ENCODE assay signal across 8 cellular contexts in the genomic region with DNA sequence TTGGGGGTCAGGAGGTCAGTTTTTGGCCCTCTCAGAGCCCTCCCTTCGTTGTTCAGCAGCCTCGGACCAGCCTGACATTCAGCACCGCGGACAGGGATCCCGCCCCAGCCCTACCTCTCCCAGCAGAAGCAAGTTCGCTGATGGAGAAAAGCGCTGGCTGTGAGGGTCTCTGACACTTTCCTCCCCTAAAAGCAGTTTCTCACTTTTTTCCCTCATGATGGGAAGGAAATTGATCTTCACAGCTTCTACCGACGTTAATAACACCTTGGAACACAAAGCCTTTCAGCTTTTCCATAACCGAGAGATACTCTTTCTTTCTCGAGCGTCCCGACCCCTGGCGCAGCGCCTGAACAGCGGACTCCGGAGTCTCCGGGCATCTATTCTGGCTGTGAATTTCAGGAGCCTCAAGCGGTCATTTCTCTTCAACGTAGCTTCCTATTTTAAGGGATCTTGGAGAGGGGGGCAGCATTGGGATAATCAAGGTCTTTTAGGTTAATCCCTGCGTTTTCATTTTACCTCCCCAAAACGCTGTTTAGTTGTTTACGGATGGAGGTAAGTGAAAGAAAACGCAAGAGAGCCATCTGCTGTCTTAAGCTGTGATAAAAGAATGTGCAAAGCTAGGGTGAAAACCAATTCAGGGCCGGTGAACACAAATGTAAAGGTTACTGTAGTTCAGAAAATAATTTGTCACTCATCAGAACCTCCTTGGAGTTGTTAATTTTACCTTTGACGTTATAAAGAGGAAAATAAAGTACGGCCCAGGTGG.
DNase-seq lines count a peak whose midpoint lies in the region; ATAC-seq and TF ChIP-seq lines count a peak whose summit lies in the region.

No MANE protein-coding gene starts in this region.

- in situ Hi-C loops in GM13976 (cut with MboI; ENCODE audit: low sequenced_read_pairs, unreplicated experiment) = no loop called here

- H3K79me2 ChIP-seq in neural cell (replicated peaks; ENCODE audit: insufficient read depth, low read length) = peaks cover 12% of the 10 kb centered on the region

- H3K4me2 ChIP-seq in neural cell (ENCODE audit: low read length) = peak overlapping the region; percentile 71

- H3K9me3 ChIP-seq in neural cell (ENCODE audit: low read length) = no peaks in the 10 kb centered on the region

- no peaks in the 10 kb centered on the region for H3K9me2 ChIP-seq in neural cell (ENCODE audit: insufficient read depth, low read length)

- peak overlapping the region; percentile 19 for H2AFZ ChIP-seq in neural cell (ENCODE audit: low read depth, low read length)

- H4K20me1 ChIP-seq in neural cell (ENCODE audit: insufficient read depth) = no peaks in the 10 kb centered on the region

- DNase-seq in GM13976 (ENCODE audit: low spot score) (peak; percentile 13), NCI-H2196 treated with DMSO at 0.1 percent for 48 hours (lab: John Stamatoyannopoulos, UW; ENCODE audit: unreplicated experiment) (peak; percentile 13), epithelial cell of proximal tubule (ENCODE audit: low read depth) (no peak), HK-2 (ENCODE audit: unreplicated experiment) (no peak), GDM1 (lab: John Stamatoyannopoulos, UW) (no peak)
- DNase-seq in activated T-cell treated with anti-CD3 and anti-CD28 coated beads, Interleukin-2, amount 50 U/mL, for 48 hours = no peak

- peak; percentile 8 for TF ChIP-seq EP300 in neural cell (conservative IDR thresholded peaks at IDR 0.05; ENCODE audit: poor library complexity, severe bottlenecking)

- H3K9ac ChIP-seq in neural cell (ENCODE audit: low read length) = peak overlapping the region; percentile 59

- TF ChIP-seq RAD21 in neural cell (conservative IDR thresholded peaks at IDR 0.05) = peak; percentile 89

- peak overlapping the region; percentile 51 for H3K27ac ChIP-seq in neural cell (ENCODE audit: low read length)

- no peak for ATAC-seq in GM21515 (IDR thresholded peaks at IDR 0.05; ENCODE audit: unreplicated experiment)

- no peaks in the 10 kb centered on the region for H3K36me3 ChIP-seq in neural cell (ENCODE audit: insufficient read depth, low read length)

- H3K27me3 ChIP-seq in neural cell (ENCODE audit: insufficient read depth, low read depth, low read length) = peaks cover 66% of the 10 kb centered on the region

- H3F3A ChIP-seq in neural cell (ENCODE audit: insufficient read depth, low read length, poor library complexity, severe bottlenecking) = no peaks in the 10 kb centered on the region

- H3K4me3 ChIP-seq in epithelial cell of proximal tubule (ENCODE audit: low read depth, low read length) (peak overlapping the region; percentile 25), neural cell (ENCODE audit: low read length) (peak overlapping the region; percentile 86)

- TF ChIP-seq CTCF in GM13976 (IDR thresholded peaks at IDR 0.05; ENCODE audit: borderline replicate concordance, control extremely low read depth, extremely low read depth, insufficient read depth, missing control alignments) (no peak), epithelial cell of proximal tubule (conservative IDR thresholded peaks at IDR 0.05; ENCODE audit: low read depth, low read length) (no peak), neural cell (IDR thresholded peaks at IDR 0.05; ENCODE audit: poor library complexity, severe bottlenecking) (peak; percentile 84)

TF ChIP-seq in neural cell, 6 proteins besides CTCF, POLR2A, EP300 and RAD21:
- TF ChIP-seq POLR2AphosphoS5 (IDR thresholded peaks at IDR 0.05) = no peak
- TF ChIP-seq SMC3 (conservative IDR thresholded peaks at IDR 0.05; ENCODE audit: poor library complexity) = peak; percentile 91
- TF ChIP-seq MXI1 (conservative IDR thresholded peaks at IDR 0.05; ENCODE audit: poor library complexity, severe bottlenecking) = no peak
- no peak for TF ChIP-seq TAF1 (IDR thresholded peaks at IDR 0.05; ENCODE audit: low read depth)
- no peak for TF ChIP-seq EZH2 (IDR thresholded peaks at IDR 0.05; ENCODE audit: borderline replicate concordance, insufficient read depth, low read length, poor library complexity, severe bottlenecking)
- TF ChIP-seq, protein P1, sequence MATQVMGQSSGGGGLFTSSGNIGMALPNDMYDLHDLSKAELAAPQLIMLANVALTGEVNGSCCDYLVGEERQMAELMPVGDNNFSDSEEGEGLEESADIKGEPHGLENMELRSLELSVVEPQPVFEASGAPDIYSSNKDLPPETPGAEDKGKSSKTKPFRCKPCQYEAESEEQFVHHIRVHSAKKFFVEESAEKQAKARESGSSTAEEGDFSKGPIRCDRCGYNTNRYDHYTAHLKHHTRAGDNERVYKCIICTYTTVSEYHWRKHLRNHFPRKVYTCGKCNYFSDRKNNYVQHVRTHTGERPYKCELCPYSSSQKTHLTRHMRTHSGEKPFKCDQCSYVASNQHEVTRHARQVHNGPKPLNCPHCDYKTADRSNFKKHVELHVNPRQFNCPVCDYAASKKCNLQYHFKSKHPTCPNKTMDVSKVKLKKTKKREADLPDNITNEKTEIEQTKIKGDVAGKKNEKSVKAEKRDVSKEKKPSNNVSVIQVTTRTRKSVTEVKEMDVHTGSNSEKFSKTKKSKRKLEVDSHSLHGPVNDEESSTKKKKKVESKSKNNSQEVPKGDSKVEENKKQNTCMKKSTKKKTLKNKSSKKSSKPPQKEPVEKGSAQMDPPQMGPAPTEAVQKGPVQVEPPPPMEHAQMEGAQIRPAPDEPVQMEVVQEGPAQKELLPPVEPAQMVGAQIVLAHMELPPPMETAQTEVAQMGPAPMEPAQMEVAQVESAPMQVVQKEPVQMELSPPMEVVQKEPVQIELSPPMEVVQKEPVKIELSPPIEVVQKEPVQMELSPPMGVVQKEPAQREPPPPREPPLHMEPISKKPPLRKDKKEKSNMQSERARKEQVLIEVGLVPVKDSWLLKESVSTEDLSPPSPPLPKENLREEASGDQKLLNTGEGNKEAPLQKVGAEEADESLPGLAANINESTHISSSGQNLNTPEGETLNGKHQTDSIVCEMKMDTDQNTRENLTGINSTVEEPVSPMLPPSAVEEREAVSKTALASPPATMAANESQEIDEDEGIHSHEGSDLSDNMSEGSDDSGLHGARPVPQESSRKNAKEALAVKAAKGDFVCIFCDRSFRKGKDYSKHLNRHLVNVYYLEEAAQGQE (IDR thresholded peaks at IDR 0.05; ENCODE audit: borderline replicate concordance) = peak; percentile 67
TF ChIP-seq in neural cell: peak in this region for 2.

Comparison
In these comparisons a context has a peak if more than half of its experiments do, and no peak if none do; other contexts are left out.
1. DNase-seq: peak in GM13976 (single experiment) and NCI-H2196 treated with DMSO at 0.1 percent for 48 hours (single experiment); none in epithelial cell of proximal tubule (single experiment), activated T-cell treated with anti-CD3 and anti-CD28 coated beads, Interleukin-2, amount 50 U/mL, for 48 hours (0 of 2), HK-2 (single experiment) and GDM1 (single experiment).